8 cellular contexts compared by ENCODE assay signal in genomic region chr17:73998246-73999220, GRCh38.
DNase-seq lines count a peak whose midpoint lies in the region; ATAC-seq and TF ChIP-seq lines count a peak whose summit lies in the region.

No MANE protein-coding gene starts in this region.

- intact Hi-C loops in upper lobe of right lung (cut with DNase I) = no loop called here

- H3K9me3 ChIP-seq in upper lobe of right lung = no peaks in the 10 kb centered on the region

- H3K4me3 ChIP-seq in H7 (ENCODE audit: insufficient read depth, low read depth, low read length) = no peak overlapping the region
- no peak overlapping the region for H3K4me3 ChIP-seq in epithelial cell of proximal tubule (ENCODE audit: low read depth, low read length)
- no peak overlapping the region for H3K4me3 ChIP-seq in upper lobe of right lung

- H3K4me3 Mint-ChIP-seq in osteocyte (ENCODE audit: unreplicated experiment) = no peak overlapping the region

- DNase-seq in COLO829 (ENCODE audit: low spot score) = peak; percentile 15
- peak; percentile 91 for DNase-seq in H7
- DNase-seq in NCI-H510A (lab: John Stamatoyannopoulos, UW) = peak; percentile 57
- peak; percentile 18 to 44 for DNase-seq in activated CD8-positive, alpha-beta memory T cell treated with anti-CD3 and anti-CD28 coated beads for 1 hour (ENCODE audit: extremely low read depth in 1 of 2, low read depth in 1 of 2)
- no peak for DNase-seq in epithelial cell of proximal tubule (ENCODE audit: low read depth)
- no peak for DNase-seq in osteocyte (ENCODE audit: extremely low spot score, unreplicated experiment)
- peak; percentile 79 for DNase-seq in upper lobe of right lung

- no peaks in the 10 kb centered on the region for H3K9me3 Mint-ChIP-seq in osteocyte (ENCODE audit: unreplicated experiment)

- ATAC-seq in upper lobe of right lung (peak; percentile 91), HG03457 (IDR thresholded peaks at IDR 0.05; ENCODE audit: unreplicated experiment) (no peak)

- no peak overlapping the region for H3K27ac ChIP-seq in upper lobe of right lung

- no peaks in the 10 kb centered on the region for H3K4me1 Mint-ChIP-seq in osteocyte (ENCODE audit: unreplicated experiment)

- H3K27me3 ChIP-seq in H7 (ENCODE audit: control insufficient read depth, insufficient read depth, low read length) (no peaks in the 10 kb centered on the region), upper lobe of right lung (no peaks in the 10 kb centered on the region)

- peak; percentile 82 for TF ChIP-seq CTCF in epithelial cell of proximal tubule (conservative IDR thresholded peaks at IDR 0.05; ENCODE audit: low read depth, low read length)
- peak; percentile 45 for TF ChIP-seq CTCF in osteocyte (IDR thresholded peaks at IDR 0.05)
- TF ChIP-seq CTCF in upper lobe of right lung (IDR thresholded peaks at IDR 0.05) = peak; percentile 74

- H3K36me3 ChIP-seq in H7 (replicated peaks; ENCODE audit: control insufficient read depth, insufficient read depth, low read length) (no peaks in the 10 kb centered on the region), upper lobe of right lung (no peaks in the 10 kb centered on the region)

- no peaks in the 10 kb centered on the region for H3K36me3 Mint-ChIP-seq in osteocyte (ENCODE audit: unreplicated experiment)

- no peaks in the 10 kb centered on the region for H3K4me1 ChIP-seq in upper lobe of right lung

- no peaks in the 10 kb centered on the region for H3K27me3 Mint-ChIP-seq in osteocyte (ENCODE audit: unreplicated experiment)

- H3K27ac Mint-ChIP-seq in osteocyte (ENCODE audit: unreplicated experiment) = no peak overlapping the region

Comparison
In these comparisons a context has a peak if more than half of its experiments do, and no peak if none do; other contexts are left out.
1. DNase-seq: peak in COLO829 (single experiment), H7 (single experiment), NCI-H510A (single experiment), activated CD8-positive, alpha-beta memory T cell treated with anti-CD3 and anti-CD28 coated beads for 1 hour (2 of 2) and upper lobe of right lung (single experiment); none in epithelial cell of proximal tubule (single experiment) and osteocyte (single experiment).
2. Peak in every context shown above with its lines, with median percentiles within 50 percentile points of each other: CTCF ChIP-seq.